8 cellular contexts compared by ENCODE assay signal in genomic region chr6:17281100-17281496, GRCh38. TPM values are rescaled to one million over a fixed set of nuclear protein-coding genes. Genes with fewer than 3 reads are reported as not detected.
DNase-seq lines count a peak whose midpoint lies in the region; ATAC-seq and TF ChIP-seq lines count a peak whose summit lies in the region.

TSS of gene RBM24 (plus strand) at chr6:17281361. CDS start at chr6:17281582, 221 bp downstream.

- H3K36me3 Mint-ChIP-seq in HFFc6 (ENCODE audit: low read depth) = peaks cover 35% of the 10 kb centered on the region
- no peaks in the 10 kb centered on the region for H3K36me3 Mint-ChIP-seq in T-helper 17 cell (ENCODE audit: low read depth)

- no peak for ATAC-seq in T-helper 17 cell
- ATAC-seq in HG03039 (IDR thresholded peaks at IDR 0.05; ENCODE audit: unreplicated experiment) = no peak

- no peaks in the 10 kb centered on the region for H3K9me3 Mint-ChIP-seq in HFFc6

- peak within 1 kb of the TSS; percentile 57 to 91 (median 81) for H3K4me3 ChIP-seq in dorsolateral prefrontal cortex
- H3K4me3 ChIP-seq in liver (ENCODE audit: low read depth in 1 of 3, low read length in 3 of 3) = peak within 1 kb of the TSS; percentile 61 to 80 (median 79)

- under 1% methylated on average over 46 of the region's 46 CpGs for WGBS in liver

- peak within 1 kb of the TSS; percentile 10 to 71 for H3K9ac ChIP-seq in liver (ENCODE audit: low read depth in 1 of 2, low read length in 2 of 2)

- H3K4me1 Mint-ChIP-seq in HFFc6 (ENCODE audit: low read depth) = peaks cover 76% of the 10 kb centered on the region
- H3K4me1 Mint-ChIP-seq in T-helper 17 cell = peaks cover 6% of the 10 kb centered on the region

- H3K27ac Mint-ChIP-seq in HFFc6 (peak within 1 kb of the TSS; percentile 95), T-helper 17 cell (no peak within 1 kb of the TSS)

- TF ChIP-seq CTCF in HFFc6 (IDR thresholded peaks at IDR 0.05) = peak; percentile 65
- TF ChIP-seq CTCF in dorsolateral prefrontal cortex (IDR thresholded peaks at IDR 0.05 in 54 of 56, conservative IDR thresholded peaks at IDR 0.05 in 2 of 56; ENCODE audit: low read depth in 1 of 56, partially characterized antibody in 56 of 56) = peak in 8 of 56 donors; percentile 15 to 37 (median 23)
- TF ChIP-seq CTCF in liver (IDR thresholded peaks at IDR 0.05; ENCODE audit: low read depth, low read length, missing input control) = peak; percentile 33

- H3K4me1 ChIP-seq in liver (ENCODE audit: control insufficient read depth in 4 of 4, insufficient read depth in 4 of 4, low read length in 3 of 4) = peaks cover 0 to 8% (median 2%) of the 10 kb centered on the region in 4 donors

- H3K27ac ChIP-seq in dorsolateral prefrontal cortex (peak within 1 kb of the TSS in 58 of 59 donors; percentile 26 to 93 (median 82)), liver (ENCODE audit: low read depth in 1 of 2, low read length in 2 of 2) (no peak within 1 kb of the TSS)

- peak; percentile 78 for DNase-seq in AG08396 (ENCODE audit: low spot score)
- DNase-seq in HFFc6 = peak; percentile 75
- DNase-seq in T-helper 17 cell = no peak
- peak; percentile 33 to 74 (median 50) for DNase-seq in dorsolateral prefrontal cortex
- peak; percentile 6 for DNase-seq in stimulated activated CD4-positive, alpha-beta T cell treated with anti-CD3 and anti-CD28 coated beads, Interleukin-2, amount 100 ng/mL, for 4 hours (ENCODE audit: low read depth)
- no peak for DNase-seq in effector CD8-positive, alpha-beta T cell (lab: John Stamatoyannopoulos, UW)

- H3K27me3 ChIP-seq in dorsolateral prefrontal cortex (no peaks in the 10 kb centered on the region), liver (ENCODE audit: control insufficient read depth in 4 of 4, insufficient read depth in 4 of 4, low read length in 3 of 4) (no peaks in the 10 kb centered on the region)

- peak; percentile 57 to 60 for TF ChIP-seq RAD21 in liver (IDR thresholded peaks at IDR 0.05)

- H3K36me3 ChIP-seq in liver (ENCODE audit: control insufficient read depth in 4 of 4, insufficient read depth in 3 of 4, low read depth in 1 of 4, low read length in 3 of 4) = no peaks in the 10 kb centered on the region

- H3K9me3 ChIP-seq in T-helper 17 cell (ENCODE audit: control insufficient read depth, low read length, poor library complexity, severe bottlenecking) = no peaks in the 10 kb centered on the region
- H3K9me3 ChIP-seq in liver (ENCODE audit: control insufficient read depth in 4 of 4, low read length in 3 of 4) = no peaks in the 10 kb centered on the region

- intact Hi-C loops in dorsolateral prefrontal cortex (cut with DNase I) = loop anchor here in 1 of 2 donors (10.0 kb wide), 1 partner anchor 304 kb away; no protein-coding TSS in a partner anchor

- no peaks in the 10 kb centered on the region; the same call in none of the 2 replicates for H3K27me3 Mint-ChIP-seq in HFFc6 (ENCODE audit: insufficient read depth)
- H3K27me3 Mint-ChIP-seq in T-helper 17 cell = peaks cover 82% of the 10 kb centered on the region

- H3K4me3 Mint-ChIP-seq in HFFc6 (peak within 1 kb of the TSS; percentile 98), T-helper 17 cell (peak within 1 kb of the TSS; percentile 86)

TF ChIP-seq in liver, 16 proteins besides CTCF, POLR2A, EP300 and RAD21:
- TF ChIP-seq NR2F2 (IDR thresholded peaks at IDR 0.05) (no peak), EGR1 (IDR thresholded peaks at IDR 0.05; ENCODE audit: low read depth in 2 of 2) (no peak), FOXA2 (IDR thresholded peaks at IDR 0.05) (no peak), SP1 (IDR thresholded peaks at IDR 0.05) (no peak), MAX (IDR thresholded peaks at IDR 0.05) (no peak), FOXA1 (IDR thresholded peaks at IDR 0.05) (no peak), HNF4G (IDR thresholded peaks at IDR 0.05) (no peak), HNF4A (conservative IDR thresholded peaks at IDR 0.05) (no peak), YY1 (IDR thresholded peaks at IDR 0.05) (no peak), ZBTB33 (IDR thresholded peaks at IDR 0.05) (no peak), GABPA (IDR thresholded peaks at IDR 0.05 in 1 of 2, conservative IDR thresholded peaks at IDR 0.05 in 1 of 2) (no peak), TAF1 (conservative IDR thresholded peaks at IDR 0.05) (no peak), RXRA (IDR thresholded peaks at IDR 0.05) (no peak), JUND (IDR thresholded peaks at IDR 0.05) (no peak)
- TF ChIP-seq, protein P1, sequence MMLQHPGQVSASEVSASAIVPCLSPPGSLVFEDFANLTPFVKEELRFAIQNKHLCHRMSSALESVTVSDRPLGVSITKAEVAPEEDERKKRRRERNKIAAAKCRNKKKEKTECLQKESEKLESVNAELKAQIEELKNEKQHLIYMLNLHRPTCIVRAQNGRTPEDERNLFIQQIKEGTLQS (IDR thresholded peaks at IDR 0.05) = no peak
- TF ChIP-seq, protein P2, sequence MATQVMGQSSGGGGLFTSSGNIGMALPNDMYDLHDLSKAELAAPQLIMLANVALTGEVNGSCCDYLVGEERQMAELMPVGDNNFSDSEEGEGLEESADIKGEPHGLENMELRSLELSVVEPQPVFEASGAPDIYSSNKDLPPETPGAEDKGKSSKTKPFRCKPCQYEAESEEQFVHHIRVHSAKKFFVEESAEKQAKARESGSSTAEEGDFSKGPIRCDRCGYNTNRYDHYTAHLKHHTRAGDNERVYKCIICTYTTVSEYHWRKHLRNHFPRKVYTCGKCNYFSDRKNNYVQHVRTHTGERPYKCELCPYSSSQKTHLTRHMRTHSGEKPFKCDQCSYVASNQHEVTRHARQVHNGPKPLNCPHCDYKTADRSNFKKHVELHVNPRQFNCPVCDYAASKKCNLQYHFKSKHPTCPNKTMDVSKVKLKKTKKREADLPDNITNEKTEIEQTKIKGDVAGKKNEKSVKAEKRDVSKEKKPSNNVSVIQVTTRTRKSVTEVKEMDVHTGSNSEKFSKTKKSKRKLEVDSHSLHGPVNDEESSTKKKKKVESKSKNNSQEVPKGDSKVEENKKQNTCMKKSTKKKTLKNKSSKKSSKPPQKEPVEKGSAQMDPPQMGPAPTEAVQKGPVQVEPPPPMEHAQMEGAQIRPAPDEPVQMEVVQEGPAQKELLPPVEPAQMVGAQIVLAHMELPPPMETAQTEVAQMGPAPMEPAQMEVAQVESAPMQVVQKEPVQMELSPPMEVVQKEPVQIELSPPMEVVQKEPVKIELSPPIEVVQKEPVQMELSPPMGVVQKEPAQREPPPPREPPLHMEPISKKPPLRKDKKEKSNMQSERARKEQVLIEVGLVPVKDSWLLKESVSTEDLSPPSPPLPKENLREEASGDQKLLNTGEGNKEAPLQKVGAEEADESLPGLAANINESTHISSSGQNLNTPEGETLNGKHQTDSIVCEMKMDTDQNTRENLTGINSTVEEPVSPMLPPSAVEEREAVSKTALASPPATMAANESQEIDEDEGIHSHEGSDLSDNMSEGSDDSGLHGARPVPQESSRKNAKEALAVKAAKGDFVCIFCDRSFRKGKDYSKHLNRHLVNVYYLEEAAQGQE (IDR thresholded peaks at IDR 0.05) = no peak

RNA-seq across cellular contexts. Expression of gene RBM24, which starts in this region (rescaled TPM):
- 10 to 100 TPM; 24.1 to 35.9 (median 33.3) TPM for total RNA-seq in HFFc6 (2021; fragmentation: NEBNext Ultra II Directional; extraction: Animal tissue kit (Norgen Biotek cat#: 25700))
- total RNA-seq in T-helper 17 cell (under 1 TPM; 0.15 to 0.86 TPM), dorsolateral prefrontal cortex (10 to 100 TPM in 45 of 120 experiments, 1 to 10 TPM in 75; 3.6 to 19.5 (median 9.2) TPM), liver (under 1 TPM; 0.28 to 0.42 TPM)
- under 1 TPM; 0.21 to 0.29 TPM for polyA plus RNA-seq in liver

Comparison
In these comparisons a context has a peak if more than half of its experiments do, and no peak if none do; other contexts are left out.
1. DNase-seq: peak in AG08396 (single experiment), HFFc6 (single experiment), dorsolateral prefrontal cortex (10 of 10) and stimulated activated CD4-positive, alpha-beta T cell treated with anti-CD3 and anti-CD28 coated beads, Interleukin-2, amount 100 ng/mL, for 4 hours (single experiment); none in T-helper 17 cell (0 of 3) and effector CD8-positive, alpha-beta T cell (single experiment).
2. H3K27ac ChIP-seq: peak in dorsolateral prefrontal cortex (58 of 59); none in liver (0 of 2).